16 cellular contexts compared by ENCODE assay signal in the genomic region with DNA sequence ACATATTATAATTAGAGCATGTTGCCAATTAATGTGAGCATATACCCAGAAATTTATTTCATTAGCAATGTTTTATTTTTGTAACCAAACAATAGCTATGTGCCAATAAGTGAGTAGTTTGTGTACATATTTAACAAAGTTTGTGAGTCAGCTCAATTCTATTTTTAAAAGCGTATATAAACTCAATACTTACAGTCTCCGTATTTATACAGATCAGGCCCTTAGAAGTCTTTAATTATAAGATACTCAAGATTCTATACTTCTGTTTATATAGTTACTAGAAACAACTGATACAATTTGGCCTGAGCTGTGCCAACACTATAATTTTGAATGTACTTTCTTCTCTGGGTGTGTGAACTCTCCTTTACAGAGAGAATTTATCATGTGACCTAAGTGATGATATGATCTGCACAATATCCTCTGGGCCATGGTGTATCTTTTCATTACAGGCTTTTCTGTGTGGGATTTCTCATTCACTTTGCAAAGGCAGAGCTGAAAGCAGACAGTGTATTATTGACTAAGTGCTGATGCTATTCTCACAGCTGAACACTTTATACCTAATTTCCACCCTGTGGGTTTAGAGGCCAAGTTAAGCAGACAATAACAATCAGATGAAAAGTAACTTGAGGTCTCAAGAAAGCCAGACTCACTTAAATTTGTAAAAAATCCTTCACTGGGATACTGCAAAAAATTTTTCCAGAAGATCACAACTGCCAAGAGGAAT.
DNase-seq lines count a peak whose midpoint lies in the region; TF ChIP-seq lines count a peak whose summit lies in the region.
"Had no signal": no experiment of that assay in that cellular context is flagged by ENCODE, and none has a peak within 500 bp of the region (broad histone marks: within the 10 kb centered on the region; RNA-seq: fewer than 3 reads in every experiment).

No MANE protein-coding gene starts in this region.

- no peak overlapping the region for H3K4me3 ChIP-seq in LNCaP clone FGC (ENCODE audit: low read depth, low read length)
- no peak overlapping the region for H3K4me3 ChIP-seq in astrocyte of the spinal cord (ENCODE audit: low read depth, low read length)
- no peak overlapping the region for H3K4me3 ChIP-seq in fibroblast of villous mesenchyme (ENCODE audit: low read depth, low read length)
- H3K4me3 ChIP-seq in smooth muscle cell = no peak overlapping the region
- H3K4me3 ChIP-seq: GM23338, tibial artery had no signal

- H3K79me2 ChIP-seq in smooth muscle cell (ENCODE audit: low read depth) = no peaks in the 10 kb centered on the region

- peak; percentile 18 for DNase-seq in LNCaP clone FGC (ENCODE audit: low read depth)
- peak; percentile 19 for DNase-seq in astrocyte of the spinal cord (ENCODE audit: low read depth, low spot score)
- DNase-seq in fibroblast of villous mesenchyme (ENCODE audit: low read depth) = peak; percentile 48
- DNase-seq in smooth muscle cell (lab: John Stamatoyannopoulos, UW; ENCODE audit: unreplicated experiment) = no peak
- no peak for DNase-seq in NAMALWA (ENCODE audit: low spot score)
- no peak for DNase-seq in KG1 (lab: John Stamatoyannopoulos, UW)
- DNase-seq in KBM-7 = no peak
- DNase-seq: activated effector memory CD4-positive, alpha-beta T cell treated with anti-CD3 and anti-CD28 coated beads, Interleukin-2, amount 50 U/mL, for 16 hours; BE2C; cerebellar nuclear complex; endodermal cell; NCI-H1417; NCI-H2107; NCI-H526; tibial artery had no signal

- H3K27ac ChIP-seq in smooth muscle cell (ENCODE audit: low read depth) = no peak overlapping the region
- H3K27ac ChIP-seq: tibial artery had no signal

- H3K9me3 ChIP-seq in smooth muscle cell (replicated peaks; ENCODE audit: low read depth) = no peaks in the 10 kb centered on the region
- H3K9me3 ChIP-seq: BE2C, tibial artery had no signal

- H2AFZ ChIP-seq in smooth muscle cell (ENCODE audit: low read depth) = no peak overlapping the region
- H2AFZ ChIP-seq: GM23338 had no signal

- peak overlapping the region; percentile 2 for H3K4me2 ChIP-seq in smooth muscle cell
- H3K4me2 ChIP-seq: GM23338 had no signal

- 62% methylated on average over 2 of the region's 2 CpGs for WGBS in smooth muscle cell (ENCODE audit: low lambda C conversion rate)

- no peaks in the 10 kb centered on the region for H3K4me1 ChIP-seq in smooth muscle cell (ENCODE audit: low read depth)

- in situ Hi-C loops in astrocyte of the spinal cord (cut with HindIII; ENCODE audit: low sequenced_read_pairs) = no loop called here
- in situ Hi-C loops in KBM-7 (cut with MboI; ENCODE audit: low pct_unique_long_range_greater_than_20kb, low sequenced_read_pairs) = no loop called here

- no peaks in the 10 kb centered on the region for H3F3A ChIP-seq in smooth muscle cell (ENCODE audit: low read depth)

- H3K36me3 ChIP-seq in smooth muscle cell (ENCODE audit: low read depth) = no peaks in the 10 kb centered on the region
- H3K36me3 ChIP-seq: BE2C, tibial artery had no signal

- no peaks in the 10 kb centered on the region for H3K27me3 ChIP-seq in smooth muscle cell (ENCODE audit: low read depth)
- H3K27me3 ChIP-seq: BE2C, tibial artery had no signal

- H4K20me1 ChIP-seq in smooth muscle cell (ENCODE audit: low read depth) = no peaks in the 10 kb centered on the region

- no peak overlapping the region for H3K9ac ChIP-seq in smooth muscle cell (ENCODE audit: low read depth)

- TF ChIP-seq CTCF in LNCaP clone FGC (IDR thresholded peaks at IDR 0.05; ENCODE audit: control insufficient read depth, extremely low read depth, insufficient read depth) (no peak), astrocyte of the spinal cord (IDR thresholded peaks at IDR 0.05; ENCODE audit: low read depth, low read length) (no peak), fibroblast of villous mesenchyme (IDR thresholded peaks at IDR 0.05; ENCODE audit: insufficient read depth, low read depth, low read length) (no peak), smooth muscle cell (IDR thresholded peaks at IDR 0.05; ENCODE audit: borderline replicate concordance, insufficient read depth, poor library complexity, severe bottlenecking) (no peak)

Comparison
In these comparisons a context has a peak if more than half of its experiments do, and no peak if none do; other contexts are left out.
1. DNase-seq: peak in LNCaP clone FGC (single experiment), astrocyte of the spinal cord (single experiment) and fibroblast of villous mesenchyme (single experiment); none in smooth muscle cell (single experiment), NAMALWA (single experiment), KG1 (single experiment) and KBM-7 (single experiment).